Comparison of ENCODE assay signal across 1 cellular context in the genomic region with DNA sequence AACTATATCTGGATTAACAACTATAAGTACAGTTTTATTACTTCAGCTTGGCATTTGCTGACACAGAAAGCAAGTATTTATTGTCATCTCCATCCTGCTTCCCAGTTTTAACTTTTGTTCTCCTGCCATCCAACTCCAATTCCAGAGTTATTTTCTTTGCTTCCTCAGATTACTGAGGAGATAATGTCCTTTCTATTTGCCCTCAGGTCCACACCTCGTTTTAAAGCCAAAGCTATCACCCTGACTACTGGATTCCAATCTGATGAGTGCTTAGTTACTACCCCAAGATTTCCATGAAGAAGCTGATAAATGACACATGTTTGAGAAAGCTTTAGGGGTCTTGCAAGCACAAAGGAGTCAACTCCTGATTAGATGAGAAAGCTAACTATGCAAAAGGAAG.
TF ChIP-seq lines count a peak whose summit lies in the region.

No MANE protein-coding gene starts in this region.

TF ChIP-seq in H1, 55 proteins besides CTCF, POLR2A, EP300 and RAD21:
- TF ChIP-seq, protein P1, sequence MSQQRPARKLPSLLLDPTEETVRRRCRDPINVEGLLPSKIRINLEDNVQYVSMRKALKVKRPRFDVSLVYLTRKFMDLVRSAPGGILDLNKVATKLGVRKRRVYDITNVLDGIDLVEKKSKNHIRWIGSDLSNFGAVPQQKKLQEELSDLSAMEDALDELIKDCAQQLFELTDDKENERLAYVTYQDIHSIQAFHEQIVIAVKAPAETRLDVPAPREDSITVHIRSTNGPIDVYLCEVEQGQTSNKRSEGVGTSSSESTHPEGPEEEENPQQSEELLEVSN (IDR thresholded peaks at IDR 0.05), result no peak
- TF ChIP-seq CREB1 (IDR thresholded peaks at IDR 0.05) (no peak), PHF8 (conservative IDR thresholded peaks at IDR 0.05; ENCODE audit: low read depth, low read length) (no peak), KDM1A (IDR thresholded peaks at IDR 0.05; ENCODE audit: borderline replicate concordance, low read length) (no peak), ZNF274 (IDR thresholded peaks at IDR 0.05; ENCODE audit: borderline replicate concordance, extremely low read depth, low read length) (no peak), TAF7 (optimal IDR thresholded peaks at IDR 0.05; ENCODE audit: borderline replicate concordance, low read depth, low read length) (no peak), GTF2F1 (IDR thresholded peaks at IDR 0.05; ENCODE audit: borderline replicate concordance, low read depth, low read length) (no peak), HDAC2 (IDR thresholded peaks at IDR 0.05; ENCODE audit: borderline replicate concordance in 1 of 2, low read depth in 2 of 2, low read length in 2 of 2) (no peak), SP4 (IDR thresholded peaks at IDR 0.05; ENCODE audit: low read length) (no peak), FOSL1 (IDR thresholded peaks at IDR 0.05; ENCODE audit: insufficient read depth, low read depth, low read length) (no peak), TCF12 (IDR thresholded peaks at IDR 0.05; ENCODE audit: low read depth, low read length) (no peak), ATF3 (IDR thresholded peaks at IDR 0.05; ENCODE audit: insufficient read depth, low read depth, low read length) (no peak), CBX5 (IDR thresholded peaks at IDR 0.05; ENCODE audit: low read depth, low read length) (no peak)
- TF ChIP-seq, protein P2, sequence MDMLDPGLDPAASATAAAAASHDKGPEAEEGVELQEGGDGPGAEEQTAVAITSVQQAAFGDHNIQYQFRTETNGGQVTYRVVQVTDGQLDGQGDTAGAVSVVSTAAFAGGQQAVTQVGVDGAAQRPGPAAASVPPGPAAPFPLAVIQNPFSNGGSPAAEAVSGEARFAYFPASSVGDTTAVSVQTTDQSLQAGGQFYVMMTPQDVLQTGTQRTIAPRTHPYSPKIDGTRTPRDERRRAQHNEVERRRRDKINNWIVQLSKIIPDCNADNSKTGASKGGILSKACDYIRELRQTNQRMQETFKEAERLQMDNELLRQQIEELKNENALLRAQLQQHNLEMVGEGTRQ (IDR thresholded peaks at IDR 0.05; ENCODE audit: low read length), result no peak
- TF ChIP-seq, protein P3, sequence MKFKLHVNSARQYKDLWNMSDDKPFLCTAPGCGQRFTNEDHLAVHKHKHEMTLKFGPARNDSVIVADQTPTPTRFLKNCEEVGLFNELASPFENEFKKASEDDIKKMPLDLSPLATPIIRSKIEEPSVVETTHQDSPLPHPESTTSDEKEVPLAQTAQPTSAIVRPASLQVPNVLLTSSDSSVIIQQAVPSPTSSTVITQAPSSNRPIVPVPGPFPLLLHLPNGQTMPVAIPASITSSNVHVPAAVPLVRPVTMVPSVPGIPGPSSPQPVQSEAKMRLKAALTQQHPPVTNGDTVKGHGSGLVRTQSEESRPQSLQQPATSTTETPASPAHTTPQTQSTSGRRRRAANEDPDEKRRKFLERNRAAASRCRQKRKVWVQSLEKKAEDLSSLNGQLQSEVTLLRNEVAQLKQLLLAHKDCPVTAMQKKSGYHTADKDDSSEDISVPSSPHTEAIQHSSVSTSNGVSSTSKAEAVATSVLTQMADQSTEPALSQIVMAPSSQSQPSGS (IDR thresholded peaks at IDR 0.05; ENCODE audit: low read length), result no peak
